19 cellular contexts compared by ENCODE assay signal in the genomic region with DNA sequence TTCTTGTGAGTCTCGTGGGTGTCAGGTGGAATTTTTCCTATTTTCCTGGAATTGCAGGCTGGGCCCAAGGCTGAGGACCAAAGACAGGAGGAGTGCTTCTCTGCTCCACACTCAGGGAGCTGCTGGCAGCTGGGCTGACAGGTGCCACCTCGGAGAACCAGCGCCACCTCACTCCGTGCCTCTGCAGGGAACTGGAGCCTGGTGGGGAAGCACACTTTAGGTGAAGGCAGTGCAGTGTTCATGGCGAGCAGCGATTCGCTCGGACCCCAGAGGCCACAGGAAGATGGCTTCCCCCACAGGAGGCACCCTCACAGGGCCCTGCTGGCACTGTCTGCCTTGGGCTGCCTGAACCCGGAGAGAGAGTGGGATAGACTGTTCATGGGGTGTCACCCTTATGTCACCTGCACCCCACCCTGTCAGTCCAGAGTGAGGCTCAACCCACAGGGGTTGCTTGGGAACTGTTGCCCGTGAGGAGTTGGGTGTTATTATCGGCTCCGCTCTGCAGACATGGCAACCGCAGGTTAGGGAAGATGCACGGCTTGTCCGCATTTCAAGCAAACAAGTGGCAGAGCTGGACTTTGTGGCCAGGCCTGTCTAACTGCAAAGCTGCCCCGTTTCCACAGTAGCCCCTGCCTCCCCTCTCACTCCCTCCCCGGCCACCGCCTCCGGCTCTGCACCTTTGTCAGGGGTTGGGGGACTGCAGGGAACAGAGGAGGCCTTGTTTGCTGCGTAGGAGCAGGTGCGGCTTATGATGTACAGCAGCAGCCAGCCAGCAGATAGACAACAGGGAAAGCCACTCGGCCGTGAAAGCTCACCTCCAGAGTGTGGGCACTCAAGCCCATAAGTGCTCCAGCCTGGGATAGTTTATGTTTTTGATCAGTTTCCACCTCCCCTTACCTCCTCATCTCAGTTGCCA. TPM values are rescaled to one million over a fixed set of nuclear protein-coding genes. Genes with fewer than 3 reads are reported as not detected.
A peak's percentile ranks its signal among the peaks of the same experiment; 100 is the strongest.
DNase-seq lines count a peak whose midpoint lies in the region; ATAC-seq lines count a peak whose summit lies in the region.
"Had no signal": no experiment of that assay in that cellular context is flagged by ENCODE, and none has a peak within 500 bp of the region (broad histone marks: within the 10 kb centered on the region; RNA-seq: fewer than 3 reads in every experiment).

No MANE protein-coding gene starts in this region.

- H3K27me3 Mint-ChIP-seq in activated CD4-positive, alpha-beta memory T cell treated with anti-CD3 and anti-CD28 coated beads for 36 hours = no peaks in the 10 kb centered on the region
- H3K27me3 Mint-ChIP-seq: activated CD4-positive, alpha-beta T cell treated with anti-CD3 and anti-CD28 coated beads, Interleukin-2, amount 10 ng/mL, durations not matched to agents 24 days and 14 days; activated naive CD8-positive, alpha-beta T cell treated with anti-CD3 and anti-CD28 coated beads for 36 hours; natural killer cell treated with Interleukin-12 subunit alpha and Interleukin-12 subunit beta and Interleukin-15 and Interleukin-18, amount 100 ng/mL, for 72 hours had no signal

- no peak overlapping the region for H3K27ac Mint-ChIP-seq in activated CD4-positive, alpha-beta memory T cell treated with anti-CD3 and anti-CD28 coated beads for 36 hours
- H3K27ac Mint-ChIP-seq: activated CD4-positive, alpha-beta T cell treated with anti-CD3 and anti-CD28 coated beads, Interleukin-2, amount 10 ng/mL, durations not matched to agents 24 days and 14 days; activated naive CD8-positive, alpha-beta T cell treated with anti-CD3 and anti-CD28 coated beads for 36 hours; natural killer cell treated with Interleukin-12 subunit alpha and Interleukin-12 subunit beta and Interleukin-15 and Interleukin-18, amount 100 ng/mL, for 72 hours; T-helper 1 cell treated with Interleukin-12 subunit alpha and Interleukin-12 subunit beta and Interleukin-4 antibody, amounts not matched to agents 30 μg/mL and 1 μg/mL, for 36 hours had no signal

- intact Hi-C loops in activated CD4-positive, alpha-beta memory T cell treated with anti-CD3 and anti-CD28 coated beads for 36 hours (cut with micrococcal nuclease) = no loop called here

- peaks cover 13% of the 10 kb centered on the region for H3K4me1 Mint-ChIP-seq in activated CD4-positive, alpha-beta memory T cell treated with anti-CD3 and anti-CD28 coated beads for 36 hours (ENCODE audit: low read depth)

- POLR2A ChIA-PET in activated CD4-positive, alpha-beta memory T cell treated with anti-CD3 and anti-CD28 coated beads for 36 hours (lab: Charles Lee) = no interaction called here

- peak; percentile 82 for DNase-seq in DMS79 treated with DMSO at 0.1 percent for 48 hours (lab: John Stamatoyannopoulos, UW)
- DNase-seq in NCI-H2029 treated with DMSO at 0.1 percent for 48 hours (lab: John Stamatoyannopoulos, UW) = peak; percentile 38
- peak; percentile 47 to 79 for DNase-seq in NCI-H524 (lab: John Stamatoyannopoulos, UW)
- DNase-seq in kidney tubule cell (ENCODE audit: low spot score) = peak; percentile 28
- no peak for DNase-seq in Kasumi-1 (lab: John Stamatoyannopoulos, UW)
- no peak for DNase-seq in activated CD4-positive, alpha-beta memory T cell treated with anti-CD3 and anti-CD28 coated beads for 36 hours
- DNase-seq: activated CD4-positive, alpha-beta T cell treated with anti-CD3 and anti-CD28 coated beads, Interleukin-2, amount 10 ng/mL, durations not matched to agents 24 days and 14 days; activated naive CD8-positive, alpha-beta T cell treated with anti-CD3 and anti-CD28 coated beads for 36 hours; cerebellar nuclear complex; effector CD4-positive, alpha-beta T cell; foreskin keratinocyte; hippocampal formation; NCI-H226; Peyer's patch; sigmoid colon had no signal

- no peak for ATAC-seq in HG03342 (IDR thresholded peaks at IDR 0.05; ENCODE audit: unreplicated experiment)
- ATAC-seq: foreskin keratinocyte; natural killer cell treated with Interleukin-12 subunit alpha and Interleukin-12 subunit beta and Interleukin-15 and Interleukin-18, amount 100 ng/mL, for 72 hours had no signal

- no peaks in the 10 kb centered on the region for H3K9me3 Mint-ChIP-seq in activated CD4-positive, alpha-beta memory T cell treated with anti-CD3 and anti-CD28 coated beads for 36 hours
- H3K9me3 Mint-ChIP-seq: activated CD4-positive, alpha-beta T cell treated with anti-CD3 and anti-CD28 coated beads, Interleukin-2, amount 10 ng/mL, durations not matched to agents 24 days and 14 days; activated naive CD8-positive, alpha-beta T cell treated with anti-CD3 and anti-CD28 coated beads for 36 hours; natural killer cell treated with Interleukin-12 subunit alpha and Interleukin-12 subunit beta and Interleukin-15 and Interleukin-18, amount 100 ng/mL, for 72 hours; T-helper 1 cell treated with Interleukin-12 subunit alpha and Interleukin-12 subunit beta and Interleukin-4 antibody, amounts not matched to agents 30 μg/mL and 1 μg/mL, for 36 hours had no signal

- H3K36me3 Mint-ChIP-seq in activated CD4-positive, alpha-beta memory T cell treated with anti-CD3 and anti-CD28 coated beads for 36 hours = no peaks in the 10 kb centered on the region
- H3K36me3 Mint-ChIP-seq: natural killer cell treated with Interleukin-12 subunit alpha and Interleukin-12 subunit beta and Interleukin-15 and Interleukin-18, amount 100 ng/mL, for 72 hours had no signal

- H3K4me3 Mint-ChIP-seq in activated CD4-positive, alpha-beta memory T cell treated with anti-CD3 and anti-CD28 coated beads for 36 hours = no peak overlapping the region
- H3K4me3 Mint-ChIP-seq: activated CD4-positive, alpha-beta T cell treated with anti-CD3 and anti-CD28 coated beads, Interleukin-2, amount 10 ng/mL, durations not matched to agents 24 days and 14 days; activated naive CD8-positive, alpha-beta T cell treated with anti-CD3 and anti-CD28 coated beads for 36 hours; natural killer cell treated with Interleukin-12 subunit alpha and Interleukin-12 subunit beta and Interleukin-15 and Interleukin-18, amount 100 ng/mL, for 72 hours; T-helper 1 cell treated with Interleukin-12 subunit alpha and Interleukin-12 subunit beta and Interleukin-4 antibody, amounts not matched to agents 30 μg/mL and 1 μg/mL, for 36 hours had no signal

- CTCF ChIA-PET in activated CD4-positive, alpha-beta memory T cell treated with anti-CD3 and anti-CD28 coated beads for 36 hours (lab: Charles Lee) = no interaction called here

RNA-seq across cellular contexts. Expression of a gene that starts 15.5 kb away (rescaled TPM):
- 10 to 100 TPM; 12.2 to 12.4 TPM for total RNA-seq in activated CD4-positive, alpha-beta memory T cell treated with anti-CD3 and anti-CD28 coated beads for 36 hours

RNA-seq across cellular contexts. Expression of a gene that starts 19.4 kb away (rescaled TPM):
- total RNA-seq in activated CD4-positive, alpha-beta memory T cell treated with anti-CD3 and anti-CD28 coated beads for 36 hours = not detected
- total RNA-seq: activated CD4-positive, alpha-beta T cell treated with anti-CD3 and anti-CD28 coated beads, Interleukin-2, amount 10 ng/mL, durations not matched to agents 24 days and 14 days; activated naive CD8-positive, alpha-beta T cell treated with anti-CD3 and anti-CD28 coated beads for 36 hours; natural killer cell treated with Interleukin-12 subunit alpha and Interleukin-12 subunit beta and Interleukin-15 and Interleukin-18, amount 100 ng/mL, for 72 hours; Peyer's patch; SK-MEL-5 had no signal

RNA-seq across cellular contexts. Expression of a gene that starts 23.3 kb away (rescaled TPM):
- total RNA-seq in activated CD4-positive, alpha-beta memory T cell treated with anti-CD3 and anti-CD28 coated beads for 36 hours = 100 to 1,000 TPM; 111 to 115 TPM

RNA-seq across cellular contexts. Expression of a gene that starts 29.7 kb away (rescaled TPM):
- total RNA-seq in activated CD4-positive, alpha-beta memory T cell treated with anti-CD3 and anti-CD28 coated beads for 36 hours = 10 to 100 TPM; 28.3 to 30.5 TPM

RNA-seq across cellular contexts. Expression of a gene that starts 30.5 kb away (rescaled TPM):
- 10 to 100 TPM; 23.9 to 24.3 TPM for total RNA-seq in activated CD4-positive, alpha-beta memory T cell treated with anti-CD3 and anti-CD28 coated beads for 36 hours

Comparison
In these comparisons a context has a peak if more than half of its experiments do, and no peak if none do; other contexts are left out.
1. DNase-seq: peak in DMS79 treated with DMSO at 0.1 percent for 48 hours (single experiment), NCI-H2029 treated with DMSO at 0.1 percent for 48 hours (single experiment), NCI-H524 (2 of 2) and kidney tubule cell (single experiment); none in Kasumi-1 (0 of 2) and activated CD4-positive, alpha-beta memory T cell treated with anti-CD3 and anti-CD28 coated beads for 36 hours (single experiment).